ENCODE assay signal across 1 cellular context in genomic region chr17:68398731-68399637, GRCh38.
TF ChIP-seq lines count a peak whose summit lies in the region.

No MANE protein-coding gene starts in this region.

TF ChIP-seq in HepG2, 621 proteins besides CTCF, POLR2A, EP300 and RAD21 (continued from another document and continues in another):
- TF ChIP-seq ZNF788 (CRISPR knock-in tag; IDR thresholded peaks at IDR 0.05; ENCODE audit: borderline replicate concordance) (peak; percentile 89; the same call in 1 of the 2 replicates), KDM4B (CRISPR knock-in tag; IDR thresholded peaks at IDR 0.05) (peak; percentile 87; the same call in 1 of the 2 replicates), ZNF687 (CRISPR knock-in tag; IDR thresholded peaks at IDR 0.05) (peak; percentile 86), U2AF1 (optimal IDR thresholded peaks at IDR 0.05; ENCODE audit: low read depth, low read length) (no peak), ZNF569 (CRISPR knock-in tag; IDR thresholded peaks at IDR 0.05; ENCODE audit: borderline replicate concordance) (no peak), ZBTB33 (CRISPR knock-in tag; IDR thresholded peaks at IDR 0.05) (peak; percentile 25; the same call in 1 of the 2 replicates), BCLAF1 (IDR thresholded peaks at IDR 0.05) (no peak), ZNF761 (CRISPR knock-in tag; conservative IDR thresholded peaks at IDR 0.05) (0 out of 2 replicates have a peak, but pooled peaks have one; percentile 59), SATB2 (CRISPR knock-in tag; IDR thresholded peaks at IDR 0.05) (no peak), MIER2 (CRISPR knock-in tag; IDR thresholded peaks at IDR 0.05) (0 out of 2 replicates have a peak, but pooled peaks have one; percentile 66), MXD3 (CRISPR knock-in tag; IDR thresholded peaks at IDR 0.05) (0 out of 2 replicates have a peak, but pooled peaks have one; percentile 41), RCOR2 (CRISPR knock-in tag; IDR thresholded peaks at IDR 0.05) (peak; percentile 63; the same call in 1 of the 2 replicates), MIER3 (CRISPR knock-in tag; IDR thresholded peaks at IDR 0.05; ENCODE audit: borderline replicate concordance) (peak; percentile 36; the same call in 1 of the 2 replicates), ATF4 (CRISPR knock-in tag; IDR thresholded peaks at IDR 0.05) (peak in 1 of 2 experiments; percentile 84; a peak in 2 of 4 replicates), ZNF318 (CRISPR knock-in tag; IDR thresholded peaks at IDR 0.05) (no peak), ZSCAN31 (CRISPR knock-in tag; IDR thresholded peaks at IDR 0.05; ENCODE audit: low read depth) (peak; percentile 92), ZNF234 (CRISPR knock-in tag; conservative IDR thresholded peaks at IDR 0.05) (no peak), ISL2 (CRISPR knock-in tag; IDR thresholded peaks at IDR 0.05) (no peak; the same call in 1 of the 2 replicates), NCOA1 (CRISPR knock-in tag; IDR thresholded peaks at IDR 0.05) (no peak), KLF11 (CRISPR knock-in tag; IDR thresholded peaks at IDR 0.05) (peak; percentile 86; the same call in 1 of the 2 replicates), IKZF5 (CRISPR knock-in tag; IDR thresholded peaks at IDR 0.05) (peak; percentile 90), ZNF281 (CRISPR knock-in tag; IDR thresholded peaks at IDR 0.05; ENCODE audit: borderline replicate concordance) (peak; percentile 66), SP140L (CRISPR knock-in tag; IDR thresholded peaks at IDR 0.05; ENCODE audit: borderline replicate concordance) (0 out of 2 replicates have a peak, but pooled peaks have one; percentile 46), E2F2 (CRISPR knock-in tag; IDR thresholded peaks at IDR 0.05; ENCODE audit: borderline replicate concordance) (no peak), ZNF550 (CRISPR knock-in tag; IDR thresholded peaks at IDR 0.05; ENCODE audit: borderline replicate concordance) (peak; percentile 76; the same call in 1 of the 2 replicates), ZNF20 (CRISPR knock-in tag; IDR thresholded peaks at IDR 0.05) (no peak), ZNF264 (CRISPR knock-in tag; IDR thresholded peaks at IDR 0.05) (no peak), TSC22D2 (CRISPR knock-in tag; IDR thresholded peaks at IDR 0.05; ENCODE audit: borderline replicate concordance) (peak; percentile 72; the same call in 1 of the 2 replicates), ZNF530 (CRISPR knock-in tag; IDR thresholded peaks at IDR 0.05; ENCODE audit: low read depth) (no peak)
